34 cellular contexts compared by ENCODE assay signal in the genomic region with DNA sequence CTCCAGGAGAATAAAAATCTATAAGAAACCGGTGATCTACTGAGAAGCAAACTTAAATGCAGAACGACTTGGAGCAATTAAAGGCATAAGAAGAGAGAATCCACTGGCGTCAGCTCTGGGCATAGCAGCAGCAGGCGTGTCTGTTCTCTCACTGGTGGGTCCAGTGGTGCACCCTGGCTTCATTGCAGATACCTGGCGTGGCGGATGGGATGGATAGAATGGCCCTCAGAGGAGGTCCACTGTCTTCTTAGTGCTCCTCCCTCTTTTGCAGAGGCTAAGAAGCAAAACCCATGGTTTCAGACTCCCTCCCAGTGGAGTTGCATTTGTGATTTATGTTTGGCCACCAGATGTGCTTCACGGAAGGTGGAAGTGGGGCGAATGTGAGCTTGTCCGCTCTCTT.
"Had no signal": no experiment of that assay in that cellular context is flagged by ENCODE, and none has a peak within 500 bp of the region (broad histone marks: within the 10 kb centered on the region; RNA-seq: fewer than 3 reads in every experiment).

No MANE protein-coding gene starts in this region.

- ATAC-seq: activated CD4-positive, alpha-beta T cell treated with anti-CD3 and anti-CD28 coated beads for 36 hours; activated CD8-positive, alpha-beta memory T cell treated with anti-CD3 and anti-CD28 coated beads, Interleukin-2, amount 10 ng/mL, durations not matched to agents 7 days and 5 days; activated CD8-positive, alpha-beta T cell treated with anti-CD3 and anti-CD28 coated beads, Interleukin-2, amount 10 ng/mL, durations not matched to agents 7 days and 5 days; effector memory CD8-positive, alpha-beta T cell; foreskin keratinocyte; gastrocnemius medialis; T-cell had no signal

- H3K4me3 Mint-ChIP-seq: activated CD4-positive, alpha-beta memory T cell treated with anti-CD3 and anti-CD28 coated beads for 36 hours; activated CD4-positive, alpha-beta T cell treated with anti-CD3 and anti-CD28 coated beads for 36 hours; activated CD4-positive, alpha-beta T cell treated with anti-CD3 and anti-CD28 coated beads, Interleukin-2, amount 10 ng/mL, durations not matched to agents 24 days and 14 days; activated CD8-positive, alpha-beta memory T cell treated with anti-CD3 and anti-CD28 coated beads, Interleukin-2, amount 10 ng/mL, durations not matched to agents 7 days and 5 days; activated CD8-positive, alpha-beta T cell treated with anti-CD3 and anti-CD28 coated beads, Interleukin-2, amount 10 ng/mL, durations not matched to agents 7 days and 5 days; activated naive CD8-positive, alpha-beta T cell; activated T-helper 1 cell treated with anti-CD3 and anti-CD28 coated beads, Interleukin-12 subunit alpha, Interleukin-12 subunit beta, Interleukin-2, Interleukin-4 antibody, amounts not matched to agents 30 ng/mL and 10 ng/mL and 1 ng/mL, durations not matched to agents 14 hours and 24 hours and 36 hours; central memory CD8-positive, alpha-beta T cell; effector memory CD8-positive, alpha-beta T cell; T-cell; T-helper 1 cell treated with Interleukin-12 subunit alpha and Interleukin-12 subunit beta and Interleukin-4 antibody, amounts not matched to agents 30 μg/mL and 1 μg/mL, for 36 hours; T-helper 2 cell treated with Interferon-gamma antibody and Interleukin-4, amounts not matched to agents 5 μg/mL and 100 μg/mL, for 36 hours had no signal

- H3K9me3 Mint-ChIP-seq: activated CD4-positive, alpha-beta memory T cell treated with anti-CD3 and anti-CD28 coated beads for 36 hours; activated CD4-positive, alpha-beta T cell treated with anti-CD3 and anti-CD28 coated beads, Interleukin-2, amount 10 ng/mL, durations not matched to agents 24 days and 14 days; activated T-helper 1 cell treated with anti-CD3 and anti-CD28 coated beads, Interleukin-12 subunit alpha, Interleukin-12 subunit beta, Interleukin-2, Interleukin-4 antibody, amounts not matched to agents 30 ng/mL and 10 ng/mL and 1 ng/mL, durations not matched to agents 14 hours and 24 hours and 36 hours; activated T-helper 2 cell treated with anti-CD3 and anti-CD28 coated beads, Interferon-gamma antibody, Interleukin-2, Interleukin-4, amounts not matched to agents 10 μg/mL and 5 μg/mL and 100 μg/mL, durations not matched to agents 14 hours and 24 hours and 36 hours; central memory CD8-positive, alpha-beta T cell; T-helper 1 cell treated with Interleukin-12 subunit alpha and Interleukin-12 subunit beta and Interleukin-4 antibody, amounts not matched to agents 30 μg/mL and 1 μg/mL, for 36 hours; T-helper 2 cell treated with Interferon-gamma antibody and Interleukin-4, amounts not matched to agents 5 μg/mL and 100 μg/mL, for 36 hours had no signal

- H3K4me1 Mint-ChIP-seq: activated CD4-positive, alpha-beta T cell treated with anti-CD3 and anti-CD28 coated beads for 36 hours; activated CD4-positive, alpha-beta T cell treated with anti-CD3 and anti-CD28 coated beads, Interleukin-2, amount 10 ng/mL, durations not matched to agents 24 days and 14 days; activated CD8-positive, alpha-beta memory T cell treated with anti-CD3 and anti-CD28 coated beads, Interleukin-2, amount 10 ng/mL, durations not matched to agents 7 days and 5 days; central memory CD8-positive, alpha-beta T cell; T-cell had no signal

- H3K27ac ChIP-seq: brain microvascular endothelial cell, esophagus muscularis mucosa, foreskin keratinocyte, gastrocnemius medialis had no signal

- DNase-seq: activated CD4-positive, alpha-beta memory T cell treated with anti-CD3 and anti-CD28 coated beads for 36 hours; activated CD4-positive, alpha-beta T cell treated with anti-CD3 and anti-CD28 coated beads for 36 hours; activated CD4-positive, alpha-beta T cell treated with anti-CD3 and anti-CD28 coated beads, Interleukin-2, amount 10 ng/mL, durations not matched to agents 24 days and 14 days; activated CD4-positive, CD25-positive, alpha-beta regulatory T cell; activated CD4-positive, CD25-positive, alpha-beta regulatory T cell treated with anti-CD3 and anti-CD28 coated beads, Interleukin-2, amount 50 U/mL, for 72 hours; activated CD8-positive, alpha-beta memory T cell treated with anti-CD3 and anti-CD28 coated beads, Interleukin-2, amount 10 ng/mL, durations not matched to agents 7 days and 5 days; activated CD8-positive, alpha-beta memory T cell treated with anti-CD3 and anti-CD28 coated beads, Interleukin-2, amount 50 U/mL, for 4 hours; activated CD8-positive, alpha-beta T cell treated with anti-CD3 and anti-CD28 coated beads, Interleukin-2, amount 10 ng/mL, durations not matched to agents 7 days and 5 days; activated gamma-delta T cell treated with Interleukin-2 at 50 U/mL for 16 hours; activated naive CD4-positive, alpha-beta T cell treated with anti-CD3 and anti-CD28 coated beads, Interleukin-2, amount 50 U/mL, for 16 hours; activated naive CD4-positive, alpha-beta T cell treated with Interleukin-2 at 50 U/mL for 16 hours; activated T-cell treated with anti-CD3 and anti-CD28 coated beads, Interleukin-2, amount 50 U/mL, for 1 hour; activated T-cell treated with anti-CD3 and anti-CD28 coated beads, Interleukin-2, amount 50 U/mL, for 48 hours; amniotic stem cell; anterior cingulate cortex; brain microvascular endothelial cell; cortex of kidney; dermis blood vessel endothelial cell; effector CD4-positive, alpha-beta T cell; effector memory CD8-positive, alpha-beta T cell; erythroblast; foreskin keratinocyte; gastrocnemius medialis; glutamatergic neuron; SW 1271; T-cell; T1000 had no signal

- H3K27ac Mint-ChIP-seq: activated CD4-positive, alpha-beta memory T cell treated with anti-CD3 and anti-CD28 coated beads for 36 hours; activated CD4-positive, alpha-beta T cell treated with anti-CD3 and anti-CD28 coated beads for 36 hours; activated CD4-positive, alpha-beta T cell treated with anti-CD3 and anti-CD28 coated beads, Interleukin-2, amount 10 ng/mL, durations not matched to agents 24 days and 14 days; activated CD8-positive, alpha-beta memory T cell treated with anti-CD3 and anti-CD28 coated beads, Interleukin-2, amount 10 ng/mL, durations not matched to agents 7 days and 5 days; activated CD8-positive, alpha-beta T cell treated with anti-CD3 and anti-CD28 coated beads, Interleukin-2, amount 10 ng/mL, durations not matched to agents 7 days and 5 days; activated naive CD8-positive, alpha-beta T cell; activated T-helper 1 cell treated with anti-CD3 and anti-CD28 coated beads, Interleukin-12 subunit alpha, Interleukin-12 subunit beta, Interleukin-2, Interleukin-4 antibody, amounts not matched to agents 30 ng/mL and 10 ng/mL and 1 ng/mL, durations not matched to agents 14 hours and 24 hours and 36 hours; activated T-helper 2 cell treated with anti-CD3 and anti-CD28 coated beads, Interferon-gamma antibody, Interleukin-2, Interleukin-4, amounts not matched to agents 10 μg/mL and 5 μg/mL and 100 μg/mL, durations not matched to agents 14 hours and 24 hours and 36 hours; effector memory CD8-positive, alpha-beta T cell; T-cell; T-helper 1 cell treated with Interleukin-12 subunit alpha and Interleukin-12 subunit beta and Interleukin-4 antibody, amounts not matched to agents 30 μg/mL and 1 μg/mL, for 36 hours; T-helper 2 cell treated with Interferon-gamma antibody and Interleukin-4, amounts not matched to agents 5 μg/mL and 100 μg/mL, for 36 hours had no signal

- H3K4me3 ChIP-seq: esophagus muscularis mucosa, gastrocnemius medialis had no signal

- H3K36me3 Mint-ChIP-seq: activated CD4-positive, alpha-beta memory T cell treated with anti-CD3 and anti-CD28 coated beads for 36 hours; activated CD8-positive, alpha-beta memory T cell treated with anti-CD3 and anti-CD28 coated beads, Interleukin-2, amount 10 ng/mL, durations not matched to agents 7 days and 5 days; T-cell had no signal
